ENCODE assay signal across 6 cellular contexts in genomic region chr17:4708436-4708835, GRCh38.
DNase-seq lines count a peak whose midpoint lies in the region; ATAC-seq lines count a peak whose summit lies in the region.

No MANE protein-coding gene starts in this region.

- DNase-seq in NCI-H82 (lab: John Stamatoyannopoulos, UW) (peak; percentile 64), NCI-H82 treated with DMSO at 0.1 percent for 48 hours (lab: John Stamatoyannopoulos, UW; ENCODE audit: unreplicated experiment) (no peak)
- DNase-seq in activated CD8-positive, alpha-beta memory T cell treated with anti-CD3 and anti-CD28 coated beads, Interleukin-2, amount 50 U/mL, for 48 hours = peak; percentile 68
- DNase-seq in stimulated activated CD4-positive, alpha-beta T cell treated with anti-CD3 and anti-CD28 coated beads, TNF-alpha, amount 100 ng/mL, for 48 hours (ENCODE audit: low read depth in 3 of 3) = peak; percentile 35 to 54 (median 51)

- ATAC-seq in GM19395 (IDR thresholded peaks at IDR 0.05; ENCODE audit: unreplicated experiment) = no peak
- no peak for ATAC-seq in GM19035 (IDR thresholded peaks at IDR 0.05; ENCODE audit: unreplicated experiment)
